ENCODE assay signal across 15 cellular contexts in the genomic region with DNA sequence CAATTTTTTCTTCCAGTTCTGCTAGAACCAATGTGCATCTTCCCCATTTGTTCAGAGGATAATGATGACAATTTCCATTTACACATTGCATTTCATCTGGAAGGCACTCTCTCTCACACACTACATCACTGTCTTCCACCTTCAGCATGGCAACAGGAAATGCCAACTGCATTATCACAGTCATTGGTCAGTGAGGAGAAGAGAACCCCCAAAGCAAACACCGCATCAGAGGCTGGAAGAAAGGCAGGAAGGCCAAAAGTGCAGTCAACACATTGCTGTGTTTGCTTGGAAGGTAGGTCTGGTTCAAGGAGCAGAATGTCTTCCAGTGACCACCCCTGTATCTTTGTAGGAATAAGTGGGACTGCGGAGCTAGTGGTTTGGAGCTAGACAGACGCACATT.
DNase-seq lines count a peak whose midpoint lies in the region; ATAC-seq and TF ChIP-seq lines count a peak whose summit lies in the region.
"Had no signal": no experiment of that assay in that cellular context is flagged by ENCODE, and none has a peak within 500 bp of the region (broad histone marks: within the 10 kb centered on the region; RNA-seq: fewer than 3 reads in every experiment).

No MANE protein-coding gene starts in this region.

- ATAC-seq in HG02852 (IDR thresholded peaks at IDR 0.05; ENCODE audit: unreplicated experiment) (no peak), GM21528 (IDR thresholded peaks at IDR 0.05; ENCODE audit: low FRiP score, unreplicated experiment) (no peak)
- ATAC-seq in activated CD8-positive, alpha-beta T cell treated with anti-CD3 and anti-CD28 coated beads, Interleukin-2, amount 10 ng/mL, durations not matched to agents 7 days and 5 days: no peak

- no peaks in the 10 kb centered on the region for H3K27me3 ChIP-seq in A673 (replicated peaks; ENCODE audit: insufficient read depth, low read depth, low read length, poor library complexity)
- no peaks in the 10 kb centered on the region for H3K27me3 ChIP-seq in SU-DHL-6 (ENCODE audit: low read length)
- H3K27me3 ChIP-seq: uterus had no signal

- no TSS peak for BruUV-seq in A673 (replicated peaks; lab: Mats Ljungman, UMichigan)

- H3K9me3 ChIP-seq in A673 (ENCODE audit: low read depth, low read length, poor library complexity, severe bottlenecking) (no peaks in the 10 kb centered on the region), SU-DHL-6 (ENCODE audit: insufficient read depth, low read length) (peaks cover 5% of the 10 kb centered on the region; the same call in 1 of the 2 replicates)
- H3K9me3 ChIP-seq: HAP-1, uterus had no signal

- H3K4me3 Mint-ChIP-seq in activated CD8-positive, alpha-beta T cell treated with anti-CD3 and anti-CD28 coated beads, Interleukin-2, amount 10 ng/mL, durations not matched to agents 7 days and 5 days: no peak overlapping the region
- H3K4me3 Mint-ChIP-seq: activated naive CD4-positive, alpha-beta T cell treated with anti-CD3 and anti-CD28 coated beads, Interleukin-2, amount 10 ng/mL, durations not matched to agents 7 days and 5 days had no signal

- H3K9me2 ChIP-seq in SU-DHL-6 (replicated peaks; ENCODE audit: insufficient read depth, low read length): no peaks in the 10 kb centered on the region

- H3K79me2 ChIP-seq in SU-DHL-6 (ENCODE audit: insufficient read depth, low read length): no peaks in the 10 kb centered on the region

- no peak overlapping the region for H3K27ac ChIP-seq in A673 (ENCODE audit: low read depth, low read length, poor library complexity, severe bottlenecking)
- peak overlapping the region; percentile 99 for H3K27ac ChIP-seq in SU-DHL-6 (ENCODE audit: low read depth, low read length)
- H3K27ac ChIP-seq: uterus had no signal

- intact Hi-C loops in A673 (cut with micrococcal nuclease; ENCODE audit: unreplicated experiment): no loop called here

- TF ChIP-seq CTCF in A673 (conservative IDR thresholded peaks at IDR 0.05; ENCODE audit: low read depth, low read length) (no peak), SU-DHL-6 (IDR thresholded peaks at IDR 0.05; ENCODE audit: insufficient read depth, low read length, poor library complexity, severe bottlenecking) (no peak)

- H3F3A ChIP-seq in SU-DHL-6 (ENCODE audit: insufficient read depth): peaks cover 40% of the 10 kb centered on the region

- DNase-seq in A673 (ENCODE audit: low spot score): peak; percentile 17
- peak; percentile 27 for DNase-seq in HT-29 (ENCODE audit: low spot score)
- DNase-seq in iPS-NIHi7 (ENCODE audit: extremely low spot score): peak; percentile 23
- no peak for DNase-seq in NCI-H1092 (lab: John Stamatoyannopoulos, UW)
- no peak for DNase-seq in activated CD8-positive, alpha-beta T cell treated with anti-CD3 and anti-CD28 coated beads, Interleukin-2, amount 10 ng/mL, durations not matched to agents 7 days and 5 days
- DNase-seq: activated naive CD4-positive, alpha-beta T cell treated with anti-CD3 and anti-CD28 coated beads, Interleukin-2, amount 10 ng/mL, durations not matched to agents 7 days and 5 days; DMS79 treated with DMSO at 0.1 percent for 48 hours; KBM-7; NCI-H1930; T-helper 9 cell; uterus had no signal

- peak overlapping the region; percentile 48 for H3K9ac ChIP-seq in SU-DHL-6 (ENCODE audit: low read length)

- no peaks in the 10 kb centered on the region for H3K27me3 Mint-ChIP-seq in activated CD8-positive, alpha-beta T cell treated with anti-CD3 and anti-CD28 coated beads, Interleukin-2, amount 10 ng/mL, durations not matched to agents 7 days and 5 days (ENCODE audit: low read depth)

- H3K4me1 Mint-ChIP-seq in activated CD8-positive, alpha-beta T cell treated with anti-CD3 and anti-CD28 coated beads, Interleukin-2, amount 10 ng/mL, durations not matched to agents 7 days and 5 days (ENCODE audit: low read depth): no peaks in the 10 kb centered on the region
- H3K4me1 Mint-ChIP-seq: activated naive CD4-positive, alpha-beta T cell treated with anti-CD3 and anti-CD28 coated beads, Interleukin-2, amount 10 ng/mL, durations not matched to agents 7 days and 5 days had no signal

- H3K4me2 ChIP-seq in SU-DHL-6 (ENCODE audit: low read depth, low read length, poor library complexity, severe bottlenecking): peak overlapping the region; percentile 88

- H3K27ac Mint-ChIP-seq in activated CD8-positive, alpha-beta T cell treated with anti-CD3 and anti-CD28 coated beads, Interleukin-2, amount 10 ng/mL, durations not matched to agents 7 days and 5 days: no peak overlapping the region
- H3K27ac Mint-ChIP-seq: activated naive CD4-positive, alpha-beta T cell treated with anti-CD3 and anti-CD28 coated beads, Interleukin-2, amount 10 ng/mL, durations not matched to agents 7 days and 5 days had no signal

- no peak overlapping the region for H3K4me3 ChIP-seq in A673 (ENCODE audit: low read depth, low read length, poor library complexity, severe bottlenecking)
- peak overlapping the region; percentile 31 for H3K4me3 ChIP-seq in SU-DHL-6 (ENCODE audit: insufficient read depth, low read length, poor library complexity, severe bottlenecking)
- H3K4me3 ChIP-seq: HAP-1, uterus had no signal

- POLR2A ChIA-PET in A673 (lab: Charles Lee; ENCODE audit: low non-redundant PET): no interaction called here
- POLR2A ChIA-PET in activated CD8-positive, alpha-beta T cell treated with anti-CD3 and anti-CD28 coated beads, Interleukin-2, amount 10 ng/mL, durations not matched to agents 7 days and 5 days (lab: Charles Lee): no interaction called here

- H3K36me3 Mint-ChIP-seq in activated CD8-positive, alpha-beta T cell treated with anti-CD3 and anti-CD28 coated beads, Interleukin-2, amount 10 ng/mL, durations not matched to agents 7 days and 5 days (ENCODE audit: low read depth): no peaks in the 10 kb centered on the region
- H3K36me3 Mint-ChIP-seq: activated naive CD4-positive, alpha-beta T cell treated with anti-CD3 and anti-CD28 coated beads, Interleukin-2, amount 10 ng/mL, durations not matched to agents 7 days and 5 days had no signal

- peaks cover 22% of the 10 kb centered on the region for H3K4me1 ChIP-seq in A673 (ENCODE audit: insufficient read depth, low read length, poor library complexity, severe bottlenecking)
- H3K4me1 ChIP-seq: uterus had no signal

- CTCF ChIA-PET in A673 (lab: Charles Lee): no interaction called here
- CTCF ChIA-PET in activated CD8-positive, alpha-beta T cell treated with anti-CD3 and anti-CD28 coated beads, Interleukin-2, amount 10 ng/mL, durations not matched to agents 7 days and 5 days (lab: Charles Lee): no interaction called here

- H4K20me1 ChIP-seq in SU-DHL-6 (ENCODE audit: low read depth, low read length): no peaks in the 10 kb centered on the region

- H3K36me3 ChIP-seq in A673 (ENCODE audit: insufficient read depth, low read length, poor library complexity, severe bottlenecking) (no peaks in the 10 kb centered on the region), SU-DHL-6 (ENCODE audit: low read length) (0 out of 2 replicates have a peak, but pooled peaks cover 3% of the 10 kb centered on the region)
- H3K36me3 ChIP-seq: HAP-1, uterus had no signal

- no peaks in the 10 kb centered on the region for H3K9me3 Mint-ChIP-seq in activated CD8-positive, alpha-beta T cell treated with anti-CD3 and anti-CD28 coated beads, Interleukin-2, amount 10 ng/mL, durations not matched to agents 7 days and 5 days (ENCODE audit: insufficient read depth)
- H3K9me3 Mint-ChIP-seq: activated naive CD4-positive, alpha-beta T cell treated with anti-CD3 and anti-CD28 coated beads, Interleukin-2, amount 10 ng/mL, durations not matched to agents 7 days and 5 days had no signal

- H2AFZ ChIP-seq in SU-DHL-6 (ENCODE audit: low read depth, low read length, severe bottlenecking): peak overlapping the region; percentile 88

Comparison
In these comparisons a context has a peak if more than half of its experiments do, and no peak if none do; other contexts are left out.
1. DNase-seq: peak in A673 (single experiment), HT-29 (single experiment) and iPS-NIHi7 (single experiment); none in NCI-H1092 (single experiment) and activated CD8-positive, alpha-beta T cell treated with anti-CD3 and anti-CD28 coated beads, Interleukin-2, amount 10 ng/mL, durations not matched to agents 7 days and 5 days (single experiment).